9 cellular contexts compared by ENCODE assay signal in genomic region chr17:59561042-59561441, GRCh38. TPM values are rescaled to one million over a fixed set of nuclear protein-coding genes. Genes with fewer than 3 reads are reported as not detected.
DNase-seq lines count a peak whose midpoint lies in the region; TF ChIP-seq lines count a peak whose summit lies in the region.
"Had no signal": no experiment of that assay in that cellular context is flagged by ENCODE, and none has a peak within 500 bp of the region (broad histone marks: within the 10 kb centered on the region; RNA-seq: fewer than 3 reads in every experiment).

No MANE protein-coding gene starts in this region.

- no peaks in the 10 kb centered on the region for H3K9me3 Mint-ChIP-seq in immature natural killer cell
- H3K9me3 Mint-ChIP-seq: central memory CD8-positive, alpha-beta T cell had no signal

- no peaks in the 10 kb centered on the region for H3K9me3 ChIP-seq in liver (ENCODE audit: control insufficient read depth in 4 of 4, low read length in 3 of 4)
- no peaks in the 10 kb centered on the region for H3K9me3 ChIP-seq in ascending aorta

- peak; percentile 15 for TF ChIP-seq CTCF in liver (IDR thresholded peaks at IDR 0.05; ENCODE audit: low read depth, low read length, missing input control)
- TF ChIP-seq CTCF in ascending aorta (IDR thresholded peaks at IDR 0.05) = no peak

- H3K9ac ChIP-seq in liver (ENCODE audit: low read depth in 1 of 2, low read length in 2 of 2) = no peak overlapping the region

- H3K27ac ChIP-seq in liver (ENCODE audit: low read depth in 1 of 2, low read length in 2 of 2) (no peak overlapping the region), ascending aorta (no peak overlapping the region)

- H3K36me3 Mint-ChIP-seq in immature natural killer cell = peaks cover 0 to 3% (median 0%) of the 10 kb centered on the region in 3 donors

- DNase-seq in DMS153 (lab: John Stamatoyannopoulos, UW) (peak; percentile 44), UCSD-AML1 (lab: John Stamatoyannopoulos, UW; ENCODE audit: unreplicated experiment) (peak; percentile 15), ascending aorta (ENCODE audit: low spot score in 2 of 2) (no peak), immature natural killer cell (no peak), nucleus accumbens (lab: John Stamatoyannopoulos, UW) (no peak)
- DNase-seq in Jurkat, Clone E6-1 (ENCODE audit: low read depth, low spot score) = peak; percentile 34
- DNase-seq in stimulated activated naive CD4-positive, alpha-beta T cell (lab: John Stamatoyannopoulos, UW) = no peak

- H3K27me3 Mint-ChIP-seq in immature natural killer cell (ENCODE audit: low read depth in 3 of 3) = peaks cover 10 to 15% (median 13%) of the 10 kb centered on the region in 3 donors

- H3K4me3 ChIP-seq in Jurkat, Clone E6-1 (ENCODE audit: low read length) = no peak overlapping the region
- H3K4me3 ChIP-seq in liver (ENCODE audit: low read depth in 1 of 3, low read length in 3 of 3) (no peak overlapping the region), ascending aorta (no peak overlapping the region)

- 83% methylated on average over 2 of the region's 2 CpGs for WGBS in liver

- H3K4me1 ChIP-seq in liver (ENCODE audit: control insufficient read depth in 4 of 4, insufficient read depth in 4 of 4, low read length in 3 of 4) = peaks cover 0 to 2% (median under 1%) of the 10 kb centered on the region in 4 donors
- H3K4me1 ChIP-seq in ascending aorta = peaks cover 0 to 4% of the 10 kb centered on the region in 2 donors

- H3K27me3 ChIP-seq in liver (ENCODE audit: control insufficient read depth in 4 of 4, insufficient read depth in 4 of 4, low read length in 3 of 4) (no peaks in the 10 kb centered on the region), ascending aorta (no peaks in the 10 kb centered on the region)

- H3K4me1 Mint-ChIP-seq in immature natural killer cell = peaks cover 13 to 14% of the 10 kb centered on the region in 2 donors

- intact Hi-C loops in ascending aorta (cut with DNase I) = no loop called here

- no peak overlapping the region for H3K4me3 Mint-ChIP-seq in immature natural killer cell
- H3K4me3 Mint-ChIP-seq: central memory CD8-positive, alpha-beta T cell had no signal

- TF ChIP-seq RAD21 in liver (IDR thresholded peaks at IDR 0.05) = peak; percentile 28 to 37

- H3K36me3 ChIP-seq in liver (ENCODE audit: control insufficient read depth in 4 of 4, insufficient read depth in 3 of 4, low read depth in 1 of 4, low read length in 3 of 4) (no peaks in the 10 kb centered on the region), ascending aorta (no peaks in the 10 kb centered on the region)

- peak overlapping the region in 1 of 6 donors; percentile 19 for H3K27ac Mint-ChIP-seq in immature natural killer cell

TF ChIP-seq in liver, 16 proteins besides CTCF, POLR2A, EP300 and RAD21:
- TF ChIP-seq FOXA1 (IDR thresholded peaks at IDR 0.05) (no peak), GABPA (IDR thresholded peaks at IDR 0.05 in 1 of 2, conservative IDR thresholded peaks at IDR 0.05 in 1 of 2) (no peak), SP1 (IDR thresholded peaks at IDR 0.05) (no peak), NR2F2 (IDR thresholded peaks at IDR 0.05) (no peak)

RNA-seq across cellular contexts. Expression of gene DHX40, which starts 4.4 kb away (rescaled TPM):
- 32.9 TPM for polyA plus RNA-seq in Jurkat, Clone E6-1 (2012; ENCODE audit: insufficient read depth, insufficient read length)
- total RNA-seq in liver (10 to 100 TPM; 15.9 to 20.7 TPM), ascending aorta (4.8 TPM)
- polyA plus RNA-seq in liver (1 to 10 TPM; 3.8 to 6.5 TPM), immature natural killer cell (10 to 100 TPM; 22.1 to 26.4 (median 25.0) TPM)

RNA-seq across cellular contexts. Expression of gene CLTC, which starts 58.7 kb away (rescaled TPM):
- polyA plus RNA-seq in Jurkat, Clone E6-1 (2012; ENCODE audit: insufficient read depth, insufficient read length) = 105 TPM
- total RNA-seq in liver = 100 to 1,000 TPM; 274 to 282 TPM
- 10 to 100 TPM; 59.9 to 69.7 TPM for polyA plus RNA-seq in liver
- total RNA-seq in ascending aorta = 88.7 TPM
- 10 to 100 TPM; 33.9 to 65.6 (median 45.4) TPM for polyA plus RNA-seq in immature natural killer cell

Comparison
In these comparisons a context has a peak if more than half of its experiments do, and no peak if none do; other contexts are left out.
1. DNase-seq: peak in DMS153 (single experiment), Jurkat, Clone E6-1 (single experiment) and UCSD-AML1 (single experiment); none in ascending aorta (0 of 2), immature natural killer cell (0 of 3), nucleus accumbens (0 of 56) and stimulated activated naive CD4-positive, alpha-beta T cell (0 of 6).